ENCODE assay signal across 15 cellular contexts in genomic region chr2:54502731-54503130, GRCh38. TPM values are rescaled to one million over a fixed set of nuclear protein-coding genes. Genes with fewer than 3 reads are reported as not detected.
DNase-seq lines count a peak whose midpoint lies in the region; ATAC-seq, FAIRE-seq and TF ChIP-seq lines count a peak whose summit lies in the region.
"Had no signal": no experiment of that assay in that cellular context is flagged by ENCODE, and none has a peak within 500 bp of the region (broad histone marks: within the 10 kb centered on the region; RNA-seq: fewer than 3 reads in every experiment).

No MANE protein-coding gene starts in this region.

- TF ChIP-seq RAD21 in GM12878 (IDR thresholded peaks at IDR 0.05; ENCODE audit: insufficient read depth, low read depth, low read length): no peak

- RAD21 ChIA-PET in GM12878 (lab: Charles Lee; ENCODE audit: unreplicated experiment): interaction anchor here (1.0 to 4.1 kb wide), 8 partner anchors 23 to 395 kb away, joined by 3 to 17 read pairs (median 3); no protein-coding TSS in a partner anchor

- POLR2A ChIA-PET in GM12878 (lab: Charles Lee): interaction anchor here (0.5 to 0.6 kb wide), 2 partner anchors 177 to 544 kb away, joined by 3 to 4 read pairs; no protein-coding TSS in a partner anchor

- CTCF ChIA-PET in GM12878 (lab: Yijun Ruan, JAX): interaction anchor here (0.6 to 4.2 kb wide), 36 partner anchors 10 to 450 kb away, joined by 3 to 36 read pairs (median 4); no protein-coding TSS in a partner anchor

- H3K27ac Mint-ChIP-seq in nephron: peak overlapping the region in 2 of 3 experiments; percentile 61 to 94
- H3K27ac Mint-ChIP-seq: GM23338 had no signal

- peaks cover 74% of the 10 kb centered on the region for H3K4me1 Mint-ChIP-seq in nephron

- H4K20me1 ChIP-seq in GM12878 (ENCODE audit: control insufficient read depth, insufficient read depth): no peaks in the 10 kb centered on the region
- H4K20me1 ChIP-seq: BLaER1 treated with 17β-estradiol and CSF1 and Interleukin-3, amounts not matched to agents 10 nM and 100 nM had no signal

- H3K36me3 Mint-ChIP-seq in nephron (ENCODE audit: low read depth): no peaks in the 10 kb centered on the region

- TF ChIP-seq EP300 in GM12878 (IDR thresholded peaks at IDR 0.05; ENCODE audit: borderline replicate concordance in 1 of 2, control insufficient read depth in 1 of 2, low read depth in 2 of 2, low read length in 2 of 2): no peak

- DNase-seq in right atrium auricular region (ENCODE audit: low spot score): no peak
- no peak for DNase-seq in left ventricle myocardium superior
- DNase-seq in GM12878 (ENCODE audit: low read depth, low spot score): no peak
- DNase-seq in vagina (ENCODE audit: extremely low spot score in 2 of 2): no peak
- no peak for DNase-seq in NCI-H2227 treated with DMSO at 0.1 percent for 48 hours (lab: John Stamatoyannopoulos, UW)
- no peak for DNase-seq in stimulated activated CD4-positive, alpha-beta T cell treated with anti-CD3 and anti-CD28 coated beads, Interleukin-15, amount 100 ng/mL, for 24 hours
- no peak for DNase-seq in DMS53 (lab: John Stamatoyannopoulos, UW)
- DNase-seq: NCI-H2107, NCI-H226, SIG-M5 had no signal

- no peak overlapping the region for H3K4me3 Mint-ChIP-seq in nephron
- H3K4me3 Mint-ChIP-seq: GM23338 had no signal

- no peaks in the 10 kb centered on the region for H3K27me3 Mint-ChIP-seq in nephron (ENCODE audit: low read depth)

- H3K27me3 ChIP-seq in right atrium auricular region: no peaks in the 10 kb centered on the region
- peaks cover 0 to under 1% of the 10 kb centered on the region in 2 experiments; a peak in 3 of 4 replicates for H3K27me3 ChIP-seq in GM12878 (replicated peaks in 1 of 2; ENCODE audit: control insufficient read depth in 2 of 2, insufficient read depth in 2 of 2, low read length in 1 of 2)
- H3K27me3 ChIP-seq in vagina: no peaks in the 10 kb centered on the region
- H3K27me3 ChIP-seq: BLaER1 treated with 17β-estradiol and CSF1 and Interleukin-3, amounts not matched to agents 10 nM and 100 nM had no signal

- BruUV-seq in GM12878 (replicated peaks; lab: Mats Ljungman, UMichigan): no TSS peak

- no peak overlapping the region for H2AFZ ChIP-seq in GM12878 (ENCODE audit: control insufficient read depth, low read depth, low read length)
- H2AFZ ChIP-seq: GM23338 had no signal

- H3K4me3 ChIP-seq in right atrium auricular region (no peak overlapping the region), GM12878 (no peak overlapping the region), vagina (no peak overlapping the region)
- H3K4me3 ChIP-seq: BLaER1 treated with 17β-estradiol and CSF1 and Interleukin-3, amounts not matched to agents 10 nM and 100 nM; GM23338 had no signal

- 0% methylated on average over 2 of the region's 2 CpGs for WGBS in GM12878 (ENCODE audit: insufficient coverage, insufficient replicate concordance, low lambda C conversion rate, missing lambda C conversion rate)

- peaks cover 0 to 71% of the 10 kb centered on the region in 2 donors for H3K4me1 ChIP-seq in right atrium auricular region
- H3K4me1 ChIP-seq in GM12878 (ENCODE audit: control insufficient read depth, insufficient read depth, low read length): no peaks in the 10 kb centered on the region
- H3K4me1 ChIP-seq in vagina: peaks cover 73% of the 10 kb centered on the region

- H3K9me3 ChIP-seq in right atrium auricular region: no peaks in the 10 kb centered on the region
- H3K9me3 ChIP-seq in GM12878 (replicated peaks; ENCODE audit: control insufficient read depth, insufficient read depth, low read length): no peaks in the 10 kb centered on the region
- no peaks in the 10 kb centered on the region for H3K9me3 ChIP-seq in vagina
- H3K9me3 ChIP-seq: BLaER1 treated with 17β-estradiol and CSF1 and Interleukin-3, amounts not matched to agents 10 nM and 100 nM had no signal

- H3K4me2 ChIP-seq in GM12878 (ENCODE audit: control insufficient read depth, insufficient read depth): no peak overlapping the region
- H3K4me2 ChIP-seq: GM23338 had no signal

- peak overlapping the region; percentile 14 to 38 for H3K27ac ChIP-seq in right atrium auricular region
- H3K27ac ChIP-seq in GM12878 (ENCODE audit: control insufficient read depth, insufficient read depth): no peak overlapping the region
- H3K27ac ChIP-seq in vagina: peak overlapping the region; percentile 34
- H3K27ac ChIP-seq: BLaER1 treated with 17β-estradiol and CSF1 and Interleukin-3, amounts not matched to agents 10 nM and 100 nM had no signal

- no peaks in the 10 kb centered on the region for H3K9me3 Mint-ChIP-seq in nephron
- H3K9me3 Mint-ChIP-seq: GM23338 had no signal

- no peak overlapping the region for H3K9ac ChIP-seq in GM12878 (ENCODE audit: control insufficient read depth, insufficient read depth, low read length)
- H3K9ac ChIP-seq: BLaER1 treated with 17β-estradiol and CSF1 and Interleukin-3, amounts not matched to agents 10 nM and 100 nM had no signal

- ATAC-seq in left ventricle myocardium superior (no peak), GM12878 (peak; percentile 44)

- in situ Hi-C loops in GM12878 (cut with MboI): no loop called here

- H3K79me2 ChIP-seq in GM12878 (ENCODE audit: control insufficient read depth, insufficient read depth, low read length): no peaks in the 10 kb centered on the region

- TF ChIP-seq CTCF in right atrium auricular region (IDR thresholded peaks at IDR 0.05): no peak
- TF ChIP-seq CTCF in GM12878 (IDR thresholded peaks at IDR 0.05 in 2 of 3, conservative IDR thresholded peaks at IDR 0.05 in 1 of 3; ENCODE audit: control insufficient read depth in 2 of 3, extremely low read depth in 1 of 3, insufficient read depth in 1 of 3, low read depth in 3 of 3, low read length in 3 of 3): no peak
- TF ChIP-seq CTCF in nephron (IDR thresholded peaks at IDR 0.05; ENCODE audit: unreplicated experiment in 3 of 3): no peak
- no peak for TF ChIP-seq CTCF in vagina (IDR thresholded peaks at IDR 0.05)

- H3K36me3 ChIP-seq in right atrium auricular region (no peaks in the 10 kb centered on the region), GM12878 (ENCODE audit: control insufficient read depth in 2 of 2, insufficient read depth in 2 of 2, low read length in 1 of 2) (no peaks in the 10 kb centered on the region), vagina (no peaks in the 10 kb centered on the region)
- H3K36me3 ChIP-seq: BLaER1 treated with 17β-estradiol and CSF1 and Interleukin-3, amounts not matched to agents 10 nM and 100 nM had no signal

- SMC1A ChIA-PET in GM12878 (lab: Charles Lee; ENCODE audit: uncharacterized antibody, unreplicated experiment): interaction anchor here (0.7 to 4.2 kb wide), 20 partner anchors 11 to 1078 kb away, joined by 3 to 22 read pairs (median 4); a partner anchor contains a TSS

- FAIRE-seq in GM12878 (lab: Jason Lieb, UNC): no peak
- FAIRE-seq: A204.1, G401.6 had no signal

- TF ChIP-seq POLR2A in GM12878 (IDR thresholded peaks at IDR 0.05; ENCODE audit: low read depth, low read length): no peak
- no peak for TF ChIP-seq POLR2A in vagina (IDR thresholded peaks at IDR 0.05)

- intact Hi-C loops in left ventricle myocardium superior (cut with micrococcal nuclease) (no loop called here), GM12878 (cut with micrococcal nuclease; ENCODE audit: unreplicated experiment) (loop anchor here (2.0 to 5.0 kb wide), 3 partner anchors 296 to 450 kb away; no protein-coding TSS in a partner anchor), vagina (cut with DNase I) (no loop called here)

TF ChIP-seq in GM12878, 131 proteins besides CTCF, POLR2A, EP300 and RAD21:
- TF ChIP-seq ESRRA (IDR thresholded peaks at IDR 0.05; ENCODE audit: low read length) (no peak), NRF1 (conservative IDR thresholded peaks at IDR 0.05; ENCODE audit: low read depth, low read length) (no peak), RELA (IDR thresholded peaks at IDR 0.05; ENCODE audit: borderline replicate concordance, partially characterized antibody) (no peak), MXI1 (IDR thresholded peaks at IDR 0.05; ENCODE audit: low read depth, low read length) (no peak), TCF12 (IDR thresholded peaks at IDR 0.05; ENCODE audit: low read depth, low read length) (no peak)
- TF ChIP-seq, protein P1, sequence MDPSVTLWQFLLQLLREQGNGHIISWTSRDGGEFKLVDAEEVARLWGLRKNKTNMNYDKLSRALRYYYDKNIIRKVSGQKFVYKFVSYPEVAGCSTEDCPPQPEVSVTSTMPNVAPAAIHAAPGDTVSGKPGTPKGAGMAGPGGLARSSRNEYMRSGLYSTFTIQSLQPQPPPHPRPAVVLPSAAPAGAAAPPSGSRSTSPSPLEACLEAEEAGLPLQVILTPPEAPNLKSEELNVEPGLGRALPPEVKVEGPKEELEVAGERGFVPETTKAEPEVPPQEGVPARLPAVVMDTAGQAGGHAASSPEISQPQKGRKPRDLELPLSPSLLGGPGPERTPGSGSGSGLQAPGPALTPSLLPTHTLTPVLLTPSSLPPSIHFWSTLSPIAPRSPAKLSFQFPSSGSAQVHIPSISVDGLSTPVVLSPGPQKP (IDR thresholded peaks at IDR 0.05; ENCODE audit: low read depth, low read length): no peak

RNA-seq across cellular contexts. Expression of gene SPTBN1, which starts 46.6 kb away (rescaled TPM):
- 100 to 1,000 TPM; 265 to 382 TPM for total RNA-seq in right atrium auricular region
- 468 TPM for total RNA-seq in left ventricle myocardium superior
- 354 and 378 TPM in 2 replicates for total RNA-seq in GM12878 (2013; cell fraction: nucleolus; rRNA removed)
- 98.3 and 104 TPM in 2 replicates for total RNA-seq in GM12878 (2014; rRNA removed)
- 84.1 and 86.7 TPM in 2 replicates for total RNA-seq in GM12878 (2014; rRNA removed; fragmentation: Illumina TruSeq; extraction: Trizol)
- total RNA-seq in GM12878 (2021): 146 and 154 TPM in 2 replicates
- 49.4 TPM for polyA plus RNA-seq in GM12878 (2011; ENCODE audit: low read depth)
- polyA plus RNA-seq in GM12878 (2011; rRNA removed): 49.0 and 62.0 TPM in 2 replicates
- 32.7 and 41.1 TPM in 2 replicates for polyA plus RNA-seq in GM12878 (2011; cell fraction: cytosol; rRNA removed)
- 180 and 448 TPM in 2 replicates for polyA plus RNA-seq in GM12878 (2011; cell fraction: nucleus; rRNA removed)
- 70.1 and 83.6 TPM in 2 replicates for polyA plus RNA-seq in GM12878 (2012)
- polyA plus RNA-seq in GM12878 (2014; fragmentation: Illumina TruSeq; extraction: Trizol): 75.1 and 78.3 TPM in 2 replicates
- 10 to 100 TPM; 20.6 to 38.0 TPM for polyA plus RNA-seq in GM12878 (2014; fragmentation: Nextera tagmentation; extraction: Ambion mirVana)
- polyA plus RNA-seq in GM12878 (2014; rRNA removed): 58.1 and 58.6 TPM in 2 replicates
- polyA plus RNA-seq in GM12878 (2016; fragmentation: Nextera tagmentation; extraction: Ambion mirVana): 10 to 100 TPM; 78.3 to 79.6 TPM
- 102 and 125 TPM in 2 replicates for polyA minus RNA-seq in GM12878 (2011; rRNA and poly(A)+ RNA removed)
- polyA minus RNA-seq in GM12878 (2011; cell fraction: cytosol; rRNA and poly(A)+ RNA removed): 44.4 and 54.2 TPM in 2 replicates
- polyA minus RNA-seq in GM12878 (2011; cell fraction: nucleus; rRNA and poly(A)+ RNA removed): 112 and 202 TPM in 2 replicates
- total RNA-seq in vagina: 278 TPM
